ENCODE assay signal across 30 cellular contexts in genomic region chr21:25916226-25916625, GRCh38.
"Had no signal": no experiment of that assay in that cellular context is flagged by ENCODE, and none has a peak within 500 bp of the region (broad histone marks: within the 10 kb centered on the region; RNA-seq: fewer than 3 reads in every experiment).

No MANE protein-coding gene starts in this region.

- H3K27me3 Mint-ChIP-seq: activated CD4-positive, alpha-beta T cell treated with anti-CD3 and anti-CD28 coated beads, Interleukin-2, amount 10 ng/mL, durations not matched to agents 7 days and 5 days; activated CD8-positive, alpha-beta T cell treated with anti-CD3 and anti-CD28 coated beads for 36 hours; activated T-helper 17 cell treated with anti-CD3 and anti-CD28 coated beads, Interleukin-2, amount 50 U/mL, for 72 hours; stimulated activated naive CD8-positive, alpha-beta T cell treated with anti-CD3 and anti-CD28 coated beads, Interleukin-15, amount 100 ng/mL, for 72 hours had no signal

- H3K9me3 ChIP-seq: colonic mucosa, lower lobe of right lung, ovary, prostate gland, upper lobe of left lung had no signal

- H3K27ac ChIP-seq: colonic mucosa, heart right ventricle, left lung, lower lobe of right lung, ovary, prostate gland, skin epidermis, upper lobe of left lung, WERI-Rb-1 had no signal

- H3K4me3 Mint-ChIP-seq: activated CD4-positive, alpha-beta T cell treated with anti-CD3 and anti-CD28 coated beads, Interleukin-2, amount 10 ng/mL, durations not matched to agents 7 days and 5 days; activated CD8-positive, alpha-beta T cell treated with anti-CD3 and anti-CD28 coated beads for 36 hours; activated T-cell treated with anti-CD3 and anti-CD28 coated beads, Interleukin-2, amount 50 U/mL, for 4 hours; activated T-helper 17 cell treated with anti-CD3 and anti-CD28 coated beads, Interleukin-2, amount 50 U/mL, for 72 hours; nephron progenitor cell; stimulated activated effector memory CD8-positive, alpha-beta T cell treated with anti-CD3 and anti-CD28 coated beads, Interleukin-12 subunit alpha, Interleukin-12 subunit beta, amount 100 ng/mL, for 72 hours; stimulated activated naive CD8-positive, alpha-beta T cell treated with anti-CD3 and anti-CD28 coated beads, Interleukin-15, amount 100 ng/mL, for 72 hours had no signal

- H3K4me1 ChIP-seq: colonic mucosa, prostate gland had no signal

- H3K4me3 ChIP-seq: colonic mucosa, dorsolateral prefrontal cortex, heart right ventricle, left lung, lower lobe of right lung, ovary, prostate gland, skin epidermis, upper lobe of left lung had no signal

- H3K4me1 Mint-ChIP-seq: activated CD4-positive, alpha-beta T cell treated with anti-CD3 and anti-CD28 coated beads, Interleukin-2, amount 10 ng/mL, durations not matched to agents 7 days and 5 days; stimulated activated effector memory CD8-positive, alpha-beta T cell treated with anti-CD3 and anti-CD28 coated beads, Interleukin-12 subunit alpha, Interleukin-12 subunit beta, amount 100 ng/mL, for 72 hours; stimulated activated naive CD8-positive, alpha-beta T cell treated with anti-CD3 and anti-CD28 coated beads, Interleukin-15, amount 100 ng/mL, for 72 hours had no signal

- H3K9me3 Mint-ChIP-seq: activated T-helper 17 cell treated with anti-CD3 and anti-CD28 coated beads, Interleukin-2, amount 50 U/mL, for 72 hours; stimulated activated effector memory CD8-positive, alpha-beta T cell treated with anti-CD3 and anti-CD28 coated beads, Interleukin-12 subunit alpha, Interleukin-12 subunit beta, amount 100 ng/mL, for 72 hours; stimulated activated naive CD8-positive, alpha-beta T cell treated with anti-CD3 and anti-CD28 coated beads, Interleukin-15, amount 100 ng/mL, for 72 hours had no signal

- H3K36me3 ChIP-seq: colonic mucosa, left lung, lower lobe of right lung, ovary, prostate gland, upper lobe of left lung had no signal

- H3K36me3 Mint-ChIP-seq: stimulated activated effector memory CD8-positive, alpha-beta T cell treated with anti-CD3 and anti-CD28 coated beads, Interleukin-12 subunit alpha, Interleukin-12 subunit beta, amount 100 ng/mL, for 72 hours had no signal

- H3K27ac Mint-ChIP-seq: activated CD4-positive, alpha-beta T cell treated with anti-CD3 and anti-CD28 coated beads, Interleukin-2, amount 10 ng/mL, durations not matched to agents 7 days and 5 days; activated CD8-positive, alpha-beta T cell treated with anti-CD3 and anti-CD28 coated beads for 36 hours; activated T-helper 17 cell treated with anti-CD3 and anti-CD28 coated beads, Interleukin-2, amount 50 U/mL, for 72 hours; nephron progenitor cell; stimulated activated effector memory CD8-positive, alpha-beta T cell treated with anti-CD3 and anti-CD28 coated beads, Interleukin-12 subunit alpha, Interleukin-12 subunit beta, amount 100 ng/mL, for 72 hours; stimulated activated naive CD8-positive, alpha-beta T cell treated with anti-CD3 and anti-CD28 coated beads, Interleukin-15, amount 100 ng/mL, for 72 hours had no signal

- DNase-seq: activated CD4-positive, alpha-beta T cell treated with anti-CD3 and anti-CD28 coated beads, Interleukin-2, amount 10 ng/mL, durations not matched to agents 7 days and 5 days; activated CD4-positive, CD25-positive, alpha-beta regulatory T cell treated with anti-CD3 and anti-CD28 coated beads, Interleukin-2, amount 50 U/mL, for 72 hours; activated CD8-positive, alpha-beta T cell treated with anti-CD3 and anti-CD28 coated beads for 36 hours; activated gamma-delta T cell treated with Interleukin-2 at 50 U/mL for 16 hours; activated naive CD4-positive, alpha-beta T cell treated with anti-CD3 and anti-CD28 coated beads, Interleukin-2, amount 50 U/mL, for 16 hours; activated T-cell treated with anti-CD3 and anti-CD28 coated beads, Interleukin-2, amount 50 U/mL, for 4 hours; amygdala; colonic mucosa; dorsolateral prefrontal cortex; effector memory CD4-positive, alpha-beta T cell; foreskin fibroblast; heart right ventricle; kidney glomerular epithelial cell; left lung; lower lobe of right lung; nephron progenitor cell; ovary; retina; stimulated activated CD4-positive, alpha-beta T cell treated with anti-CD3 and anti-CD28 coated beads, Interleukin-4, amount 100 ng/mL, for 24 hours; stimulated activated naive CD8-positive, alpha-beta T cell treated with anti-CD3 and anti-CD28 coated beads, Interleukin-15, amount 100 ng/mL, for 72 hours; substantia nigra; T-helper 9 cell; WERI-Rb-1 had no signal

- H3K27me3 ChIP-seq: colonic mucosa, dorsolateral prefrontal cortex, heart right ventricle, left lung, ovary, upper lobe of left lung had no signal

- ATAC-seq: activated CD8-positive, alpha-beta T cell treated with anti-CD3 and anti-CD28 coated beads for 36 hours; activated T-cell treated with anti-CD3 and anti-CD28 coated beads, Interleukin-2, amount 50 U/mL, for 4 hours; activated T-helper 17 cell treated with anti-CD3 and anti-CD28 coated beads, Interleukin-2, amount 50 U/mL, for 72 hours; esophagus mucosa; heart right ventricle; left lung; lower lobe of right lung; sciatic nerve; stimulated activated effector memory CD8-positive, alpha-beta T cell treated with anti-CD3 and anti-CD28 coated beads, Interleukin-12 subunit alpha, Interleukin-12 subunit beta, amount 100 ng/mL, for 72 hours; stimulated activated naive CD8-positive, alpha-beta T cell treated with anti-CD3 and anti-CD28 coated beads, Interleukin-15, amount 100 ng/mL, for 72 hours had no signal
